ENCODE assay signal across 1 cellular context in the genomic region with DNA sequence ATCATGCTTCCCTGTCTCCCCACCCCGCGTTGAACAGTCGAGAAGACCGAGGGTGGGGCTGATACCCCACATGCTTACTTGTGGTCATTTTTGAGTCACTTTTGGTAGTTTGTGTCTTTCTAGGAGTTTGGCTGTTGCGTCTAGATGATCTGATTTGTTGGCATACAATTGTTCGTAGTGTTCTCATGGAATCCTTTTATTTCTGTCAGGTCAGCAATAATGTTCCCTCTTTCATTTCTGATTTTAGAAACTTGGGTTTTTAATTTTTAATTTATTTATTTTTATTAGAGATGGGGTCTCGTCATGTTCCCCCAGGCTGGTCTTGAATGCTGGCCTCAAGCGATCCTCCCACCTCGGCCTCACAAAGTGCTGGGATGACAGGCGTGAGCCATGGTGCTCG.
TF ChIP-seq lines count a peak whose summit lies in the region.

No MANE protein-coding gene starts in this region.

TF ChIP-seq in K562, 482 proteins besides CTCF, POLR2A, EP300 and RAD21:
- TF ChIP-seq ESRRB (CRISPR knock-in tag; IDR thresholded peaks at IDR 0.05; ENCODE audit: borderline replicate concordance), result no peak
- TF ChIP-seq MAFG (tag; conservative IDR thresholded peaks at IDR 0.05), result peak; percentile 88
- TF ChIP-seq C11orf30 (IDR thresholded peaks at IDR 0.05; ENCODE audit: low read depth), result peak; percentile 88
- peak; percentile 86 for TF ChIP-seq MAFF (IDR thresholded peaks at IDR 0.05; ENCODE audit: low read length)
- TF ChIP-seq ZNF316 (IDR thresholded peaks at IDR 0.05), result peak; percentile 95
- TF ChIP-seq, protein P1, sequence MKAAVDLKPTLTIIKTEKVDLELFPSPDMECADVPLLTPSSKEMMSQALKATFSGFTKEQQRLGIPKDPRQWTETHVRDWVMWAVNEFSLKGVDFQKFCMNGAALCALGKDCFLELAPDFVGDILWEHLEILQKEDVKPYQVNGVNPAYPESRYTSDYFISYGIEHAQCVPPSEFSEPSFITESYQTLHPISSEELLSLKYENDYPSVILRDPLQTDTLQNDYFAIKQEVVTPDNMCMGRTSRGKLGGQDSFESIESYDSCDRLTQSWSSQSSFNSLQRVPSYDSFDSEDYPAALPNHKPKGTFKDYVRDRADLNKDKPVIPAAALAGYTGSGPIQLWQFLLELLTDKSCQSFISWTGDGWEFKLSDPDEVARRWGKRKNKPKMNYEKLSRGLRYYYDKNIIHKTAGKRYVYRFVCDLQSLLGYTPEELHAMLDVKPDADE (conservative IDR thresholded peaks at IDR 0.05; ENCODE audit: control insufficient read depth, low read depth, low read length), result no peak
- TF ChIP-seq HMG20A (CRISPR knock-in tag; conservative IDR thresholded peaks at IDR 0.05), result no peak
- peak; percentile 84 for TF ChIP-seq MAFK (IDR thresholded peaks at IDR 0.05; ENCODE audit: low read length)
